In genomic region chr20:46099491-46100287, GRCh38 we compare ENCODE assay signal across 1 cellular context.
TF ChIP-seq lines count a peak whose summit lies in the region.

No MANE protein-coding gene starts in this region.

TF ChIP-seq in HepG2, 621 proteins besides CTCF, POLR2A, EP300 and RAD21 (continued from another document and continues in another):
- TF ChIP-seq HNF1A (IDR thresholded peaks at IDR 0.05; ENCODE audit: low read depth) (no peak), HNF1A (CRISPR knock-in tag; IDR thresholded peaks at IDR 0.05; ENCODE audit: borderline replicate concordance) (no peak), ZNF790 (CRISPR knock-in tag; IDR thresholded peaks at IDR 0.05; ENCODE audit: borderline replicate concordance) (no peak), MAX (IDR thresholded peaks at IDR 0.05) (no peak), ZNF563 (CRISPR knock-in tag; IDR thresholded peaks at IDR 0.05) (no peak), HDAC6 (IDR thresholded peaks at IDR 0.05; ENCODE audit: low read depth, low read length) (no peak), TCF12 (IDR thresholded peaks at IDR 0.05) (no peak), TCF12 (CRISPR knock-in tag; IDR thresholded peaks at IDR 0.05) (no peak), U2AF2 (IDR thresholded peaks at IDR 0.05; ENCODE audit: low read depth, low read length) (no peak), NONO (IDR thresholded peaks at IDR 0.05) (no peak), NONO (CRISPR knock-in tag; conservative IDR thresholded peaks at IDR 0.05) (no peak), HINFP (CRISPR knock-in tag; IDR thresholded peaks at IDR 0.05; ENCODE audit: low read depth) (no peak), AHDC1 (CRISPR knock-in tag; IDR thresholded peaks at IDR 0.05; ENCODE audit: borderline replicate concordance) (no peak), PPARG (CRISPR knock-in tag; conservative IDR thresholded peaks at IDR 0.05) (no peak), PRDM15 (CRISPR knock-in tag; IDR thresholded peaks at IDR 0.05) (no peak), ZNF138 (CRISPR knock-in tag; IDR thresholded peaks at IDR 0.05; ENCODE audit: low read depth) (no peak), GTF2F1 (IDR thresholded peaks at IDR 0.05; ENCODE audit: low read length) (no peak), UBTF (CRISPR knock-in tag; IDR thresholded peaks at IDR 0.05) (peak; percentile 41; the same call in 1 of the 2 replicates), ZNF737 (CRISPR knock-in tag; IDR thresholded peaks at IDR 0.05; ENCODE audit: borderline replicate concordance) (no peak), GTF3A (CRISPR knock-in tag; conservative IDR thresholded peaks at IDR 0.05) (no peak), USF2 (IDR thresholded peaks at IDR 0.05; ENCODE audit: low read depth, low read length) (no peak), USF2 (CRISPR knock-in tag; IDR thresholded peaks at IDR 0.05; ENCODE audit: borderline replicate concordance) (no peak), ZNF547 (CRISPR knock-in tag; IDR thresholded peaks at IDR 0.05) (0 out of 2 replicates have a peak, but pooled peaks have one; percentile 42), ZMYM4 (CRISPR knock-in tag; IDR thresholded peaks at IDR 0.05) (no peak), TEF (CRISPR knock-in tag; IDR thresholded peaks at IDR 0.05) (no peak), SMYD3 (CRISPR knock-in tag; IDR thresholded peaks at IDR 0.05) (no peak), ARID3A (IDR thresholded peaks at IDR 0.05; ENCODE audit: low read depth, low read length) (no peak), ZNF704 (CRISPR knock-in tag; IDR thresholded peaks at IDR 0.05; ENCODE audit: borderline replicate concordance) (no peak), ZNF639 (CRISPR knock-in tag; conservative IDR thresholded peaks at IDR 0.05) (no peak)
